In genomic region chr10:95264227-95265051, GRCh38 we compare ENCODE assay signal across 14 cellular contexts. TPM values are rescaled to one million over a fixed set of nuclear protein-coding genes. Genes with fewer than 3 reads are reported as not detected.
A peak's percentile ranks its signal among the peaks of the same experiment; 100 is the strongest.
DNase-seq lines count a peak whose midpoint lies in the region; ATAC-seq and TF ChIP-seq lines count a peak whose summit lies in the region.
"Had no signal": no experiment of that assay in that cellular context is flagged by ENCODE, and none has a peak within 500 bp of the region (broad histone marks: within the 10 kb centered on the region; RNA-seq: fewer than 3 reads in every experiment).

No MANE protein-coding gene starts in this region.

- H3K79me2 ChIP-seq in H9 (ENCODE audit: insufficient read depth, low read length): no peaks in the 10 kb centered on the region

- H2BK5ac ChIP-seq in H9 (ENCODE audit: insufficient read length, low read length): no peak overlapping the region

- H3K36me3 ChIP-seq in iPS-15b (ENCODE audit: control insufficient read depth, insufficient read depth, low read length): peaks cover 42% of the 10 kb centered on the region

- no peak overlapping the region for H2BK15ac ChIP-seq in H9 (ENCODE audit: low read depth, low read length)

- H3K18ac ChIP-seq in H9 (ENCODE audit: insufficient read length, low read depth, low read length): peak overlapping the region; percentile 47

- ATAC-seq in GM18861 (IDR thresholded peaks at IDR 0.05; ENCODE audit: unreplicated experiment): no peak
- ATAC-seq: stimulated activated naive B cell treated with anti-CD40 and anti-IgM and Interleukin-4, amounts not matched to agents 10 μg/mL and 1 μg/mL and 100 μg/mL, for 72 hours; T-cell had no signal

- no peak overlapping the region; the same call in none of the 2 replicates for H3K14ac ChIP-seq in H9 (ENCODE audit: insufficient read depth, low read length)

- H2BK12ac ChIP-seq in H9 (ENCODE audit: insufficient read length, low read depth, low read length): no peak overlapping the region

- peaks cover 46 to 59% of the 10 kb centered on the region in 2 experiments for H3K4me1 Mint-ChIP-seq in H9
- H3K4me1 Mint-ChIP-seq in activated T-helper 2 cell treated with anti-CD3 and anti-CD28 coated beads, Interferon-gamma antibody, Interleukin-2, Interleukin-4, amounts not matched to agents 10 μg/mL and 5 μg/mL and 100 μg/mL, durations not matched to agents 14 hours and 24 hours and 36 hours (ENCODE audit: low read depth): peaks cover 4% of the 10 kb centered on the region

- no peak overlapping the region for H2BK120ac ChIP-seq in H9 (ENCODE audit: low read depth, low read length, poor library complexity, severe bottlenecking)

- H3K27ac ChIP-seq in H9 (ENCODE audit: insufficient read length, low read depth, low read length): peak overlapping the region; percentile 73

- H3K4me3 Mint-ChIP-seq in H9: no peak overlapping the region; a peak in 2 of 5 replicates
- H3K4me3 Mint-ChIP-seq in activated T-helper 2 cell treated with anti-CD3 and anti-CD28 coated beads, Interferon-gamma antibody, Interleukin-2, Interleukin-4, amounts not matched to agents 10 μg/mL and 5 μg/mL and 100 μg/mL, durations not matched to agents 14 hours and 24 hours and 36 hours (ENCODE audit: low read depth): no peak overlapping the region
- H3K4me3 Mint-ChIP-seq: CD4-positive, alpha-beta T cell; stimulated activated naive B cell treated with anti-CD40 and anti-IgM and Interleukin-4, amounts not matched to agents 10 μg/mL and 1 μg/mL and 100 μg/mL, for 72 hours; T-cell had no signal

- H2BK20ac ChIP-seq in H9 (ENCODE audit: low read depth, low read length, poor library complexity, severe bottlenecking): no peak overlapping the region

- intact Hi-C loops in activated T-helper 2 cell treated with anti-CD3 and anti-CD28 coated beads, Interferon-gamma antibody, Interleukin-2, Interleukin-4, amounts not matched to agents 10 μg/mL and 5 μg/mL and 100 μg/mL, durations not matched to agents 14 hours and 24 hours and 36 hours (cut with micrococcal nuclease): no loop called here

- no peaks in the 10 kb centered on the region for H3K27me3 Mint-ChIP-seq in H9 (ENCODE audit: low read depth)
- peaks cover 3% of the 10 kb centered on the region for H3K27me3 Mint-ChIP-seq in activated T-helper 2 cell treated with anti-CD3 and anti-CD28 coated beads, Interferon-gamma antibody, Interleukin-2, Interleukin-4, amounts not matched to agents 10 μg/mL and 5 μg/mL and 100 μg/mL, durations not matched to agents 14 hours and 24 hours and 36 hours (ENCODE audit: low read depth)
- H3K27me3 Mint-ChIP-seq: CD4-positive, alpha-beta T cell; stimulated activated naive B cell treated with anti-CD40 and anti-IgM and Interleukin-4, amounts not matched to agents 10 μg/mL and 1 μg/mL and 100 μg/mL, for 72 hours had no signal

- no peaks in the 10 kb centered on the region for H3K9me3 ChIP-seq in H9 (ENCODE audit: control insufficient read depth, low read depth, low read length)
- H3K9me3 ChIP-seq in iPS-15b (ENCODE audit: control insufficient read depth, insufficient read depth, low read length): no peaks in the 10 kb centered on the region

- H4K91ac ChIP-seq in H9 (ENCODE audit: insufficient read length, low read depth, low read length): no peak overlapping the region

- H3K27ac Mint-ChIP-seq in H9: peak overlapping the region; percentile 93 to 100 (median 96)
- no peak overlapping the region for H3K27ac Mint-ChIP-seq in activated T-helper 2 cell treated with anti-CD3 and anti-CD28 coated beads, Interferon-gamma antibody, Interleukin-2, Interleukin-4, amounts not matched to agents 10 μg/mL and 5 μg/mL and 100 μg/mL, durations not matched to agents 14 hours and 24 hours and 36 hours
- H3K27ac Mint-ChIP-seq: CD4-positive, alpha-beta T cell; T-cell had no signal

- TF ChIP-seq CTCF in H9 (conservative IDR thresholded peaks at IDR 0.05): no peak

- no peak overlapping the region for H2AFZ ChIP-seq in H9 (ENCODE audit: low read length)

- peaks cover 7 to 62% (median 48%) of the 10 kb centered on the region in 3 experiments; a peak in 6 of 7 replicates for H3K36me3 Mint-ChIP-seq in H9 (ENCODE audit: insufficient read depth in 1 of 3, low read depth in 3 of 3)
- H3K36me3 Mint-ChIP-seq in activated T-helper 2 cell treated with anti-CD3 and anti-CD28 coated beads, Interferon-gamma antibody, Interleukin-2, Interleukin-4, amounts not matched to agents 10 μg/mL and 5 μg/mL and 100 μg/mL, durations not matched to agents 14 hours and 24 hours and 36 hours (ENCODE audit: low read depth): peaks cover 3% of the 10 kb centered on the region

- no peak overlapping the region for H3K9ac ChIP-seq in H9 (ENCODE audit: extremely low read depth, insufficient read length, low read length)
- no peak overlapping the region for H3K9ac ChIP-seq in iPS-15b (ENCODE audit: low read depth, low read length)

- no peak overlapping the region for H3K23ac ChIP-seq in H9 (ENCODE audit: insufficient read length, low read depth, low read length)

- H3K79me1 ChIP-seq in H9 (ENCODE audit: insufficient read depth, low read depth, low read length, poor library complexity, severe bottlenecking): peaks cover 4% of the 10 kb centered on the region

- H4K8ac ChIP-seq in H9 (replicated peaks; ENCODE audit: insufficient read length, low read depth, low read length): no peak overlapping the region

- H3T11ph ChIP-seq in H9 (ENCODE audit: low read length): no peak overlapping the region

- no peak overlapping the region for H3K56ac ChIP-seq in H9 (ENCODE audit: insufficient read length, low read depth, low read length)

- WGBS in H9 (ENCODE audit: extremely low coverage, insufficient read length, low lambda C conversion rate): no CpG with 5 or more reads among the region's 6 CpGs

- no peak overlapping the region for H3K4ac ChIP-seq in H9 (ENCODE audit: low read depth, low read length)

- H4K20me1 ChIP-seq in H9 (ENCODE audit: control insufficient read depth, insufficient read depth, insufficient read length): no peaks in the 10 kb centered on the region

- DNase-seq in H9: peak; percentile 73
- DNase-seq in NCI-H69 (lab: John Stamatoyannopoulos, UW): peak; percentile 65
- DNase-seq in renal cortical epithelial cell (ENCODE audit: low read depth): peak; percentile 37
- DNase-seq in EL: no peak
- DNase-seq in activated T-helper 2 cell treated with anti-CD3 and anti-CD28 coated beads, Interferon-gamma antibody, Interleukin-2, Interleukin-4, amounts not matched to agents 10 μg/mL and 5 μg/mL and 100 μg/mL, durations not matched to agents 14 hours and 24 hours and 36 hours (ENCODE audit: low spot score): no peak
- no peak for DNase-seq in SHP77 treated with DMSO at 0.1 percent for 48 hours (lab: John Stamatoyannopoulos, UW)
- DNase-seq: activated CD4-positive, alpha-beta T cell treated with anti-CD3 and anti-CD28 coated beads, Interleukin-2, amount 50 U/mL, for 4 hours; CD4-positive, alpha-beta T cell; central memory CD4-positive, alpha-beta T cell; NCI-H1694 treated with DMSO at 0.1 percent for 48 hours; stimulated activated naive B cell treated with anti-CD40 and anti-IgM and Interleukin-4, amounts not matched to agents 10 μg/mL and 1 μg/mL and 100 μg/mL, for 72 hours; T-cell had no signal

- H3K27me3 ChIP-seq in H9 (ENCODE audit: insufficient read depth, low read length) (no peaks in the 10 kb centered on the region), iPS-15b (ENCODE audit: control insufficient read depth, insufficient read depth, low read length) (no peaks in the 10 kb centered on the region)

- H2AK5ac ChIP-seq in H9 (ENCODE audit: insufficient read length, low read length): no peak overlapping the region

- peak overlapping the region; percentile 2 for H3K4me3 ChIP-seq in iPS-15b (ENCODE audit: low read depth, low read length)

- H3K9me3 Mint-ChIP-seq in H9: no peaks in the 10 kb centered on the region
- H3K9me3 Mint-ChIP-seq in activated T-helper 2 cell treated with anti-CD3 and anti-CD28 coated beads, Interferon-gamma antibody, Interleukin-2, Interleukin-4, amounts not matched to agents 10 μg/mL and 5 μg/mL and 100 μg/mL, durations not matched to agents 14 hours and 24 hours and 36 hours: no peaks in the 10 kb centered on the region
- H3K9me3 Mint-ChIP-seq: CD4-positive, alpha-beta T cell; stimulated activated naive B cell treated with anti-CD40 and anti-IgM and Interleukin-4, amounts not matched to agents 10 μg/mL and 1 μg/mL and 100 μg/mL, for 72 hours; T-cell had no signal

- H4K5ac ChIP-seq in H9 (ENCODE audit: insufficient read length, low read depth, low read length): no peak overlapping the region

- H3K4me2 ChIP-seq in H9 (ENCODE audit: insufficient read depth, insufficient read length, low read length): peak overlapping the region; percentile 9

- H3K23me2 ChIP-seq in H9 (ENCODE audit: insufficient read length, low read depth, low read length, poor library complexity, severe bottlenecking): no peaks in the 10 kb centered on the region

- H3K4me1 ChIP-seq in H9 (ENCODE audit: insufficient read depth, low read length) (peaks cover 13% of the 10 kb centered on the region), iPS-15b (ENCODE audit: control insufficient read depth, insufficient read depth, low read length) (peaks cover 12% of the 10 kb centered on the region)

RNA-seq across cellular contexts. Expression of gene PDLIM1, which starts 26.4 kb away (rescaled TPM):
- total RNA-seq in H9 (2021) (115 and 123 TPM in 2 replicates), renal cortical epithelial cell (19.4 and 45.8 TPM in 2 replicates)
- 2.7 and 2.9 TPM in 2 replicates for total RNA-seq in activated T-helper 2 cell treated with anti-CD3 and anti-CD28 coated beads, Interferon-gamma antibody, Interleukin-2, Interleukin-4, amounts not matched to agents 10 μg/mL and 5 μg/mL and 100 μg/mL, durations not matched to agents 14 hours and 24 hours and 36 hours

Comparison
In these comparisons a context has a peak if more than half of its experiments do, and no peak if none do; other contexts are left out.
1. DNase-seq: peak in H9 (single experiment), NCI-H69 (single experiment) and renal cortical epithelial cell (single experiment); none in EL (single experiment), activated T-helper 2 cell treated with anti-CD3 and anti-CD28 coated beads, Interferon-gamma antibody, Interleukin-2, Interleukin-4, amounts not matched to agents 10 μg/mL and 5 μg/mL and 100 μg/mL, durations not matched to agents 14 hours and 24 hours and 36 hours (single experiment) and SHP77 treated with DMSO at 0.1 percent for 48 hours (single experiment).